ENCODE assay signal across 8 cellular contexts in genomic region chr15:98311566-98312188, GRCh38.
A peak's percentile ranks its signal among the peaks of the same experiment; 100 is the strongest.
DNase-seq lines count a peak whose midpoint lies in the region; ATAC-seq lines count a peak whose summit lies in the region.

No MANE protein-coding gene starts in this region.

- H3K36me3 ChIP-seq in naive thymus-derived CD4-positive, alpha-beta T cell (ENCODE audit: control insufficient read depth in 2 of 3, insufficient read depth in 3 of 3, low read length in 3 of 3) = no peaks in the 10 kb centered on the region

- CTCF ChIA-PET in naive thymus-derived CD4-positive, alpha-beta T cell (lab: Charles Lee) = interaction anchor here (0.7 to 1.7 kb wide), 7 partner anchors 10 to 739 kb away, joined by 3 to 17 read pairs (median 4); no protein-coding TSS in a partner anchor

- peaks cover 0 to 9% (median 2%) of the 10 kb centered on the region in 11 donors for H3K9me3 Mint-ChIP-seq in naive thymus-derived CD4-positive, alpha-beta T cell

- H3K27me3 ChIP-seq in naive thymus-derived CD4-positive, alpha-beta T cell (ENCODE audit: control insufficient read depth in 2 of 2, insufficient read depth in 2 of 2, low read length in 2 of 2) = no peaks in the 10 kb centered on the region

- DNase-seq in AG08395 (ENCODE audit: low spot score) (peak; percentile 70), NK-92 (lab: John Stamatoyannopoulos, UW; ENCODE audit: unreplicated experiment) (peak; percentile 19), epidermal melanocyte (ENCODE audit: insufficient read length, low spot score) (peak; percentile 80)
- DNase-seq in activated CD8-positive, alpha-beta memory T cell treated with anti-CD3 and anti-CD28 coated beads for 4 hours (ENCODE audit: low read depth in 2 of 2) = peak; percentile 37 to 41
- DNase-seq in naive thymus-derived CD4-positive, alpha-beta T cell = peak; percentile 11 to 68 (median 42)
- peak; percentile 33 to 57 for DNase-seq in stimulated activated CD8-positive, alpha-beta memory T cell treated with anti-CD3 and anti-CD28 coated beads, Interleukin-7, amount 100 ng/mL, for 4 hours (ENCODE audit: low read depth in 2 of 2)

- H3K4me1 ChIP-seq in naive thymus-derived CD4-positive, alpha-beta T cell (ENCODE audit: control insufficient read depth in 2 of 2, insufficient read depth in 2 of 2, low read length in 2 of 2) = no peaks in the 10 kb centered on the region

- peak overlapping the region in 1 of 10 donors; percentile 40 for H3K4me3 Mint-ChIP-seq in naive thymus-derived CD4-positive, alpha-beta T cell

- ATAC-seq in GM18873 (IDR thresholded peaks at IDR 0.05; ENCODE audit: low FRiP score, unreplicated experiment) = peak; percentile 60
- ATAC-seq in HG03469 (IDR thresholded peaks at IDR 0.05; ENCODE audit: unreplicated experiment) = peak; percentile 87
- ATAC-seq in naive thymus-derived CD4-positive, alpha-beta T cell = peak; percentile 57

- no peaks in the 10 kb centered on the region for H3K9me3 ChIP-seq in naive thymus-derived CD4-positive, alpha-beta T cell (ENCODE audit: control insufficient read depth in 2 of 3, low read length in 3 of 3)

- intact Hi-C loops in naive thymus-derived CD4-positive, alpha-beta T cell (cut with micrococcal nuclease) = loop anchor here (1.0 to 2.0 kb wide), 2 partner anchors 110 to 117 kb away; no protein-coding TSS in a partner anchor

- no peak overlapping the region for H3K4me3 ChIP-seq in naive thymus-derived CD4-positive, alpha-beta T cell (ENCODE audit: low read length)

- H3K27me3 Mint-ChIP-seq in naive thymus-derived CD4-positive, alpha-beta T cell = peaks cover 6 to 48% (median 36%) of the 10 kb centered on the region in 5 donors

- H3K27ac Mint-ChIP-seq in naive thymus-derived CD4-positive, alpha-beta T cell = no peak overlapping the region

- H3K36me3 Mint-ChIP-seq in naive thymus-derived CD4-positive, alpha-beta T cell = no peaks in the 10 kb centered on the region

- POLR2A ChIA-PET in naive thymus-derived CD4-positive, alpha-beta T cell (lab: Charles Lee) = no interaction called here

- H3K4me1 Mint-ChIP-seq in naive thymus-derived CD4-positive, alpha-beta T cell = peaks cover 0 to 6% (median 0%) of the 10 kb centered on the region in 7 donors

- no peak overlapping the region for H3K27ac ChIP-seq in naive thymus-derived CD4-positive, alpha-beta T cell (ENCODE audit: low read depth, low read length)

Comparison
In these comparisons a context has a peak if more than half of its experiments do, and no peak if none do; other contexts are left out.
1. DNase-seq: peak in every context shown above with its lines; median percentile 80 in epidermal melanocyte; 70 in AG08395; 45 in stimulated activated CD8-positive, alpha-beta memory T cell treated with anti-CD3 and anti-CD28 coated beads, Interleukin-7, amount 100 ng/mL, for 4 hours; 42 in naive thymus-derived CD4-positive, alpha-beta T cell; 39 in activated CD8-positive, alpha-beta memory T cell treated with anti-CD3 and anti-CD28 coated beads for 4 hours; 19 in NK-92.